ENCODE assay signal across 8 cellular contexts in the genomic region with DNA sequence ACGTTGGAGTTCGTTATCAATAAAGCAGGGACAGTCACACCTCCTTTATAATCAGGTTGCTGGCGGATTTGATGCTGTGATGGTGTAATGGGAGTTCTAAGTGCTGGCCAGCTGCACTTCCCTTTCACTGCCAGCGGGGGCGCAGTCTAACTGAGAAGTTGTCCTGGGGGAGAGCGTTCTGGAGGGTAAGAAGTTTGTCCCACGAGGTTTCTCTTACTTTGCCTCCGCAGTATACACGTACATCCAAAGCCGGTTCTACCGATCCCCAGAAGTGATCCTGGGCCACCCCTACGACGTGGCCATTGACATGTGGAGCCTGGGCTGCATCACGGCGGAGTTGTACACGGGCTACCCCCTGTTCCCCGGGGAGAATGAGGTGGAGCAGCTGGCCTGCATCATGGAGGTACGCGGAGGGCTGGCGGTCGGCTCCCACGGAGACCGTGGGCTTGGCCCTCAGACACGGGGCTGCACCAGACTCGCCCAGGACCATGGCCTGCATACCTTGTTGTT. TPM values are rescaled to one million over a fixed set of nuclear protein-coding genes. Genes with fewer than 3 reads are reported as not detected.
DNase-seq lines count a peak whose midpoint lies in the region; ATAC-seq, FAIRE-seq and TF ChIP-seq lines count a peak whose summit lies in the region.

No MANE protein-coding gene starts in this region.

- H3K4me1 ChIP-seq in left ventricle myocardium inferior (peaks cover 38% of the 10 kb centered on the region), prostate gland (replicated peaks) (no peaks in the 10 kb centered on the region)

- FAIRE-seq in urothelium cell line (lab: Jason Lieb, UNC) = peak; percentile 92

- TF ChIP-seq CTCF in GM12873 (IDR thresholded peaks at IDR 0.05; ENCODE audit: insufficient read depth, low read depth, low read length, missing control alignments) (peak; percentile 99), left ventricle myocardium inferior (IDR thresholded peaks at IDR 0.05; ENCODE audit: borderline replicate concordance) (peak; percentile 98), prostate gland (IDR thresholded peaks at IDR 0.05) (peak; percentile 84 to 95 (median 93))

- H3K36me3 ChIP-seq in left ventricle myocardium inferior (no peaks in the 10 kb centered on the region), prostate gland (no peaks in the 10 kb centered on the region)

- no peaks in the 10 kb centered on the region for H3K27me3 ChIP-seq in left ventricle myocardium inferior (ENCODE audit: low read depth)
- no peaks in the 10 kb centered on the region for H3K27me3 ChIP-seq in prostate gland (replicated peaks; ENCODE audit: insufficient read depth)

- H3K4me3 ChIP-seq in left ventricle myocardium inferior (peak overlapping the region; percentile 81), prostate gland (peak overlapping the region; percentile 60 to 70)

- no peak for TF ChIP-seq POLR2A in prostate gland (IDR thresholded peaks at IDR 0.05)

- peak; percentile 60 for DNase-seq in NCI-H1092 treated with DMSO at 0.1 percent for 48 hours (lab: John Stamatoyannopoulos, UW)
- peak; percentile 56 for DNase-seq in T follicular helper cell (ENCODE audit: low read depth)
- DNase-seq in amniotic epithelial cell (ENCODE audit: low read depth) = peak; percentile 85
- peak; percentile 64 for DNase-seq in left ventricle myocardium inferior
- DNase-seq in prostate gland (ENCODE audit: low spot score) = peak; percentile 84
- peak; percentile 94 for DNase-seq in urothelium cell line (ENCODE audit: low spot score)

- 0% methylated on average over 25 of the region's 25 CpGs for WGBS in prostate gland

- intact Hi-C loops in left ventricle myocardium inferior (cut with micrococcal nuclease) = no loop called here
- intact Hi-C loops in prostate gland (cut with DNase I) = loop anchor here (5.0 to 10.0 kb wide), 2 partner anchors 67 to 150 kb away; partner anchors contain the start of gene RAD51AP1

- ATAC-seq in HG02610 (IDR thresholded peaks at IDR 0.05; ENCODE audit: unreplicated experiment) = peak; percentile 88

- peak overlapping the region; percentile 81 for H3K27ac ChIP-seq in left ventricle myocardium inferior (replicated peaks)
- peak overlapping the region; percentile 45 to 62 for H3K27ac ChIP-seq in prostate gland

- no peaks in the 10 kb centered on the region for H3K9me3 ChIP-seq in left ventricle myocardium inferior (replicated peaks)
- no peaks in the 10 kb centered on the region for H3K9me3 ChIP-seq in prostate gland

RNA-seq across cellular contexts. Expression of gene DYRK4, which starts 42.7 kb away (rescaled TPM):
- 28.6 TPM for total RNA-seq in left ventricle myocardium inferior
- 10 to 100 TPM; 42.2 to 61.2 TPM for total RNA-seq in prostate gland

RNA-seq across cellular contexts. Expression of gene AKAP3, which starts 44.1 kb away (rescaled TPM):
- 2.7 TPM for total RNA-seq in left ventricle myocardium inferior
- total RNA-seq in prostate gland = 10 to 100 TPM in 1 of 2 donors, 1 to 10 TPM in 1; 1.8 to 13.9 TPM

RNA-seq across cellular contexts. Expression of gene NDUFA9, which starts 44.2 kb away (rescaled TPM):
- total RNA-seq in left ventricle myocardium inferior = 338 TPM
- total RNA-seq in prostate gland = 10 to 100 TPM; 21.8 to 38.8 TPM

Comparison
In these comparisons a context has a peak if more than half of its experiments do, and no peak if none do; other contexts are left out.
1. Peak in every context shown above with its lines: DNase-seq, ATAC-seq, H3K4me3 ChIP-seq and H3K27ac ChIP-seq.